Comparison of ENCODE assay signal across 1 cellular context in the genomic region with DNA sequence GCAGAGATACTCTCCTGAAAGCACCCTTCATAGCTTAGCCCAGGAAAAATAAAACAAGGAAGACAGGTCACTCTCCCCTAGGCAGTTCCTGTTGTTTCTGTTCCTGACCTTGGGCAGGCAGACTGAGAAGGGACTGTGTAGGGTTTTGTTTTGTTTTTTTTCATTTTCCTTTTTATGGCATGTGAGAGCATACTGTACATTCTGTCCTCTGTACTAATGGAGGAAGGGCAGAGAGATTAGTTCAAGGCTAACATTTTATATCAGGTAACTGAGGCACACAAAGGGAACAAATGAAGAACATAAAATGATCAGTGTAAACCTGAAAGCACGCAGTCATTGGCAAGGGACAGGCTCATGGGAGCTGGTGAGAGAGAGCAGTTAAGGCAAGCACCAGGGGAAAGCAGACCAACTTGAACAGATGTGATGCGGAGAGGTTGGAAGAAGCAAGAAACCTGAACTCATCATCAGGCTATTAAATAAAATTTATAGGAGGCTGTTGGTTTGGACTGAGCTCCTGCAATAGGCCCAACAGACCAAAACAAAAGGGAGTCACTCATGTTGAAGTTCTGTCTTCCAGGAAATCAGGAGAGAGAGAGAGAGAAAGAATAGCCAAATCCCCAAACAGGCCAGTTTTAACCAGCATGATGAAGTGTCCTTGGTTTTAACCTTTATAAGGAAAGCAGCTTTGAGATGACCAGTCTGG.
TF ChIP-seq lines count a peak whose summit lies in the region.

No MANE protein-coding gene starts in this region.

TF ChIP-seq in WTC11, 78 proteins besides CTCF, POLR2A, EP300 and RAD21 (continued from another document):
- TF ChIP-seq RELA (CRISPR knock-in tag; IDR thresholded peaks at IDR 0.05; ENCODE audit: borderline replicate concordance), result no peak
- TF ChIP-seq NFATC4 (CRISPR knock-in tag; IDR thresholded peaks at IDR 0.05), result no peak
- no peak for TF ChIP-seq ZNF671 (CRISPR knock-in tag; IDR thresholded peaks at IDR 0.05)
